ENCODE assay signal across 30 cellular contexts in genomic region chr16:26710475-26710874, GRCh38.
"Had no signal": no experiment of that assay in that cellular context is flagged by ENCODE, and none has a peak within 500 bp of the region (broad histone marks: within the 10 kb centered on the region; RNA-seq: fewer than 3 reads in every experiment).

No MANE protein-coding gene starts in this region.

- H3K9me3 ChIP-seq: adrenal gland, body of pancreas, esophagus squamous epithelium, right atrium auricular region, stomach, thyroid gland, upper lobe of right lung had no signal

- H3K4me3 Mint-ChIP-seq: activated naive CD4-positive, alpha-beta T cell treated with anti-CD3 and anti-CD28 coated beads for 36 hours; activated naive CD8-positive, alpha-beta T cell treated with anti-CD3 and anti-CD28 coated beads for 36 hours; activated T-helper 1 cell treated with anti-CD3 and anti-CD28 coated beads, Interleukin-12 subunit alpha, Interleukin-12 subunit beta, Interleukin-2, Interleukin-4 antibody, amounts not matched to agents 30 ng/mL and 10 ng/mL and 1 ng/mL, durations not matched to agents 14 hours and 24 hours and 36 hours; mesothelial cell of epicardium; naive B cell; stimulated activated naive B cell treated with anti-CD40 and anti-IgM and Interleukin-4, amounts not matched to agents 10 μg/mL and 1 μg/mL and 100 μg/mL, for 72 hours had no signal

- H3K9me3 Mint-ChIP-seq: activated naive CD4-positive, alpha-beta T cell treated with anti-CD3 and anti-CD28 coated beads for 36 hours; activated naive CD8-positive, alpha-beta T cell treated with anti-CD3 and anti-CD28 coated beads for 36 hours; activated T-helper 1 cell treated with anti-CD3 and anti-CD28 coated beads, Interleukin-12 subunit alpha, Interleukin-12 subunit beta, Interleukin-2, Interleukin-4 antibody, amounts not matched to agents 30 ng/mL and 10 ng/mL and 1 ng/mL, durations not matched to agents 14 hours and 24 hours and 36 hours; mesothelial cell of epicardium had no signal

- H3K4me3 ChIP-seq: adrenal gland, body of pancreas, esophagus squamous epithelium, right atrium auricular region, stomach, thyroid gland, upper lobe of right lung had no signal

- H3K27ac ChIP-seq: adrenal gland, body of pancreas, epithelial cell of prostate, esophagus squamous epithelium, right atrium auricular region, stomach, thyroid gland, upper lobe of right lung, VCaP had no signal

- H3K4me1 Mint-ChIP-seq: activated naive CD8-positive, alpha-beta T cell treated with anti-CD3 and anti-CD28 coated beads for 36 hours; naive B cell; stimulated activated naive B cell treated with anti-CD40 and anti-IgM and Interleukin-4, amounts not matched to agents 10 μg/mL and 1 μg/mL and 100 μg/mL, for 72 hours had no signal

- ATAC-seq: activated CD4-positive, CD25-positive, alpha-beta regulatory T cell treated with anti-CD3 and anti-CD28 coated beads, Interleukin-2, amount 50 U/mL, for 24 hours; body of pancreas; stimulated activated naive B cell treated with anti-CD40 and anti-IgM and Interleukin-4, amounts not matched to agents 10 μg/mL and 1 μg/mL and 100 μg/mL, for 72 hours; upper lobe of right lung had no signal

- H3K36me3 ChIP-seq: adrenal gland, esophagus squamous epithelium, right atrium auricular region, stomach, thyroid gland, upper lobe of right lung had no signal

- H3K27ac Mint-ChIP-seq: activated naive CD4-positive, alpha-beta T cell treated with anti-CD3 and anti-CD28 coated beads for 36 hours; activated naive CD8-positive, alpha-beta T cell treated with anti-CD3 and anti-CD28 coated beads for 36 hours; activated T-helper 1 cell treated with anti-CD3 and anti-CD28 coated beads, Interleukin-12 subunit alpha, Interleukin-12 subunit beta, Interleukin-2, Interleukin-4 antibody, amounts not matched to agents 30 ng/mL and 10 ng/mL and 1 ng/mL, durations not matched to agents 14 hours and 24 hours and 36 hours; mesothelial cell of epicardium; naive B cell; stimulated activated naive B cell treated with anti-CD40 and anti-IgM and Interleukin-4, amounts not matched to agents 10 μg/mL and 1 μg/mL and 100 μg/mL, for 72 hours had no signal

- H3K27me3 ChIP-seq: adrenal gland, body of pancreas, esophagus squamous epithelium, right atrium auricular region, stomach, thyroid gland, upper lobe of right lung had no signal

- DNase-seq: activated CD4-positive, alpha-beta T cell treated with anti-CD3 and anti-CD28 coated beads for 48 hours; activated CD4-positive, alpha-beta T cell treated with anti-CD3 and anti-CD28 coated beads, Interleukin-2, amount 50 U/mL, for 48 hours; activated CD8-positive, alpha-beta memory T cell treated with anti-CD3 and anti-CD28 coated beads for 24 hours; activated effector memory CD4-positive, alpha-beta T cell treated with anti-CD3 and anti-CD28 coated beads, Interleukin-2, amount 50 U/mL, for 16 hours; activated naive CD4-positive, alpha-beta T cell treated with anti-CD3 and anti-CD28 coated beads for 36 hours; activated naive CD8-positive, alpha-beta T cell treated with anti-CD3 and anti-CD28 coated beads for 36 hours; adrenal gland; aorta; body of pancreas; effector CD8-positive, alpha-beta T cell; esophagus squamous epithelium; glutamatergic neuron; naive B cell; stimulated activated CD4-positive, alpha-beta T cell treated with anti-CD3 and anti-CD28 coated beads, Interleukin-15, amount 100 ng/mL, for 24 hours; stimulated activated CD4-positive, alpha-beta T cell treated with anti-CD3 and anti-CD28 coated beads, Interleukin-2, amount 100 ng/mL, for 24 hours; stimulated activated naive B cell treated with anti-CD40 and anti-IgM and Interleukin-4, amounts not matched to agents 10 μg/mL and 1 μg/mL and 100 μg/mL, for 72 hours; stomach; T-helper 9 cell; thyroid gland; upper lobe of right lung had no signal

- H3K4me1 ChIP-seq: adrenal gland, body of pancreas, esophagus squamous epithelium, right atrium auricular region, stomach, thyroid gland, upper lobe of right lung had no signal

- H3K36me3 Mint-ChIP-seq: activated naive CD8-positive, alpha-beta T cell treated with anti-CD3 and anti-CD28 coated beads for 36 hours; mesothelial cell of epicardium; stimulated activated naive B cell treated with anti-CD40 and anti-IgM and Interleukin-4, amounts not matched to agents 10 μg/mL and 1 μg/mL and 100 μg/mL, for 72 hours had no signal

- FAIRE-seq: colon, endometrium, frontal cortex, TTC549 had no signal
